In genomic region chr18:23498877-23499570, GRCh38 we compare ENCODE assay signal across 8 cellular contexts. TPM values are rescaled to one million over a fixed set of nuclear protein-coding genes. Genes with fewer than 3 reads are reported as not detected.
DNase-seq lines count a peak whose midpoint lies in the region; ATAC-seq and TF ChIP-seq lines count a peak whose summit lies in the region.

No MANE protein-coding gene starts in this region.

- no peaks in the 10 kb centered on the region for H3K27me3 ChIP-seq in psoas muscle (ENCODE audit: insufficient read depth in 3 of 3, low read length in 2 of 3)
- H3K27me3 ChIP-seq in aorta (ENCODE audit: control insufficient read depth in 1 of 2, insufficient read depth in 2 of 2, low read length in 1 of 2), result no peaks in the 10 kb centered on the region

- 42 to 59% (median 43%) methylated on average over 13 of the region's 13 CpGs for WGBS in psoas muscle, 3 donors
- 8 to 9% methylated on average over 13 of the region's 13 CpGs for WGBS in aorta, 2 donors

- TF ChIP-seq CTCF in C4-2B (conservative IDR thresholded peaks at IDR 0.05), result peak; percentile 94
- TF ChIP-seq CTCF in LNCaP clone FGC (IDR thresholded peaks at IDR 0.05; ENCODE audit: control insufficient read depth, extremely low read depth, insufficient read depth), result peak; percentile 70
- TF ChIP-seq CTCF in psoas muscle (IDR thresholded peaks at IDR 0.05), result peak; percentile 61

- ATAC-seq in GM19372 (IDR thresholded peaks at IDR 0.05; ENCODE audit: low read depth, unreplicated experiment), result peak; percentile 27
- ATAC-seq in psoas muscle, result no peak
- no peak for ATAC-seq in aorta (ENCODE audit: low FRiP score)

- H3K36me3 ChIP-seq in psoas muscle (ENCODE audit: insufficient read depth in 1 of 2, low read depth in 1 of 2) (no peaks in the 10 kb centered on the region), aorta (ENCODE audit: control insufficient read depth in 1 of 2, insufficient read depth in 2 of 2, low read length in 1 of 2) (no peaks in the 10 kb centered on the region)

- H3K4me1 ChIP-seq in psoas muscle, result peaks cover 4% of the 10 kb centered on the region
- no peaks in the 10 kb centered on the region for H3K4me1 ChIP-seq in aorta (ENCODE audit: control insufficient read depth in 1 of 2, insufficient read depth in 2 of 2, low read length in 2 of 2)

- intact Hi-C loops in head of caudate nucleus (cut with DNase I), result no loop called here
- intact Hi-C loops in psoas muscle (cut with DNase I), result no loop called here
- intact Hi-C loops in aorta (cut with DNase I), result no loop called here

- H3K4me3 ChIP-seq in LNCaP clone FGC (ENCODE audit: low read depth, low read length), result no peak overlapping the region
- H3K4me3 ChIP-seq in psoas muscle, result no peak overlapping the region
- no peak overlapping the region for H3K4me3 ChIP-seq in aorta (ENCODE audit: low read length in 2 of 2)

- H3K27ac ChIP-seq in C4-2B (no peak overlapping the region), psoas muscle (no peak overlapping the region), aorta (ENCODE audit: low read depth in 1 of 2, low read length in 2 of 2) (peak overlapping the region; percentile 49 to 67)

- DNase-seq in LNCaP clone FGC (ENCODE audit: low read depth) (no peak), SIG-M5 treated with dmso at 0.1 percent for 504 hours (lab: John Stamatoyannopoulos, UW; ENCODE audit: unreplicated experiment) (peak; percentile 88), head of caudate nucleus (peak; percentile 55 to 93 (median 82)), psoas muscle (peak; percentile 54 to 66), aorta (peak; percentile 76 to 81)
- DNase-seq in activated effector memory CD4-positive, alpha-beta T cell treated with anti-CD3 and anti-CD28 coated beads, Interleukin-2, amount 50 U/mL, for 16 hours, result peak; percentile 89

- H3K9me3 ChIP-seq in psoas muscle (no peaks in the 10 kb centered on the region), aorta (ENCODE audit: control insufficient read depth, low read length) (no peaks in the 10 kb centered on the region)

RNA-seq across cellular contexts. Expression of gene RMC1, which starts 4.3 kb away (rescaled TPM):
- 10 to 100 TPM; 13.8 to 20.1 (median 16.4) TPM for total RNA-seq in psoas muscle
- polyA plus RNA-seq in psoas muscle, result 10 to 100 TPM; 19.3 to 33.9 (median 20.1) TPM
- 10 to 100 TPM; 22.7 to 33.6 TPM for total RNA-seq in aorta
- polyA plus RNA-seq in aorta, result 10 to 100 TPM; 20.2 to 42.1 TPM

RNA-seq across cellular contexts. Expression of gene RIOK3, which starts 45.9 kb away (rescaled TPM):
- total RNA-seq in psoas muscle (100 to 1,000 TPM in 1 of 4 donors, 10 to 100 TPM in 3; 78.6 to 116 (median 89.1) TPM), aorta (10 to 100 TPM; 55.3 to 63.4 TPM)
- polyA plus RNA-seq in psoas muscle (10 to 100 TPM; 59.6 to 89.9 (median 87.9) TPM), aorta (10 to 100 TPM; 43.0 to 66.5 TPM)

Comparison
In these comparisons a context has a peak if more than half of its experiments do, and no peak if none do; other contexts are left out.
1. H3K27ac ChIP-seq: peak in aorta (2 of 2); none in C4-2B (single experiment) and psoas muscle (single experiment).
2. Peak in every context shown above with its lines, with median percentiles within 50 percentile points of each other: CTCF ChIP-seq.